ENCODE assay signal across 19 cellular contexts in the genomic region with DNA sequence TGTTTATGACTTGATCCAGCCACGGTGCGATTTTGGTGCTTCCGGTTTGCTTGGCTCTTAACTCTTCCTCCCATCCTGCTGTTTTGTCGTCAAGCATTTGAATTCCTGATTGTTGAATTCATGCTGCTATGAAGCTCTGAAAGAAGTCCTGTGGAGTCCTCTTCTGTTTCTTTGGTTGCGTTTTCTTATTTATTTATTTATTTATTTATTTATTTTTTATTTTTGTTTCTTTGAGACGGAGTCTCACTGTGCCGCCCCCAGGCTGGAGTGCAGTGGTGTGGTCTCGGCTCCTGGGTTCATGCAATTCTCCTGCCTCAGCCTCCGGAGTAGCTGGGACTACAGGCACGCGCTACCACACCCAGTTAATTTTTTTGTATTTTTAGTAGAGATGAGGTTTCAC. TPM values are rescaled to one million over a fixed set of nuclear protein-coding genes. Genes with fewer than 3 reads are reported as not detected.
DNase-seq lines count a peak whose midpoint lies in the region; ATAC-seq and TF ChIP-seq lines count a peak whose summit lies in the region.
"Had no signal": no experiment of that assay in that cellular context is flagged by ENCODE, and none has a peak within 500 bp of the region (broad histone marks: within the 10 kb centered on the region; RNA-seq: fewer than 3 reads in every experiment).

No MANE protein-coding gene starts in this region.

- no peak overlapping the region for H3K27ac ChIP-seq in Panc1 (ENCODE audit: low read length)
- H3K27ac ChIP-seq in psoas muscle: peak overlapping the region; percentile 81
- H3K27ac ChIP-seq in gastroesophageal sphincter: no peak overlapping the region
- H3K27ac ChIP-seq: A549 had no signal

- no peak for TF ChIP-seq POLR2A in gastroesophageal sphincter (IDR thresholded peaks at IDR 0.05)

- TF ChIP-seq EP300 in gastroesophageal sphincter (IDR thresholded peaks at IDR 0.05): no peak

- no peak overlapping the region for H3K4me3 ChIP-seq in Panc1 (ENCODE audit: low read depth in 2 of 2, low read length in 2 of 2)
- no peak overlapping the region for H3K4me3 ChIP-seq in psoas muscle
- no peak overlapping the region for H3K4me3 ChIP-seq in gastroesophageal sphincter
- H3K4me3 ChIP-seq: A549, Peyer's patch had no signal

- H3K4me3 Mint-ChIP-seq in activated naive CD4-positive, alpha-beta T cell treated with anti-CD3 and anti-CD28 coated beads, Interleukin-2, amount 50 U/mL, for 24 hours: peak overlapping the region; percentile 36
- H3K4me3 Mint-ChIP-seq in stimulated activated memory B cell treated with anti-CD40 and anti-IgM and Interleukin-4, amounts not matched to agents 10 μg/mL and 1 μg/mL and 100 μg/mL, for 72 hours: no peak overlapping the region

- H3K27ac Mint-ChIP-seq in activated naive CD4-positive, alpha-beta T cell treated with anti-CD3 and anti-CD28 coated beads, Interleukin-2, amount 50 U/mL, for 24 hours: peak overlapping the region; percentile 53
- no peak overlapping the region for H3K27ac Mint-ChIP-seq in stimulated activated memory B cell treated with anti-CD40 and anti-IgM and Interleukin-4, amounts not matched to agents 10 μg/mL and 1 μg/mL and 100 μg/mL, for 72 hours

- in situ Hi-C loops in Panc1 (cut with HindIII; ENCODE audit: low pct_unique_long_range_greater_than_20kb, low sequenced_read_pairs): no loop called here

- ATAC-seq in Panc1 (no peak), psoas muscle (no peak), gastroesophageal sphincter (no peak)
- ATAC-seq in stimulated activated memory B cell treated with anti-CD40 and anti-IgM and Interleukin-4, amounts not matched to agents 10 μg/mL and 1 μg/mL and 100 μg/mL, for 72 hours: no peak
- ATAC-seq: A549 had no signal

- TSS peak; percentile 85 for BruUV-seq in Panc1 (replicated peaks; lab: Mats Ljungman, UMichigan)

- H3K4me1 ChIP-seq in Panc1 (ENCODE audit: control insufficient read depth, insufficient read depth, low read length) (peaks cover 15% of the 10 kb centered on the region), psoas muscle (peaks cover 33% of the 10 kb centered on the region), gastroesophageal sphincter (peaks cover 0 to 53% (median 25%) of the 10 kb centered on the region in 3 donors)

- H3K27me3 ChIP-seq in Panc1 (ENCODE audit: control insufficient read depth, insufficient read depth, low read length) (no peaks in the 10 kb centered on the region), psoas muscle (ENCODE audit: insufficient read depth in 3 of 3, low read length in 2 of 3) (no peaks in the 10 kb centered on the region), gastroesophageal sphincter (peaks cover 19% of the 10 kb centered on the region)
- H3K27me3 ChIP-seq: Peyer's patch had no signal

- no peak for DNase-seq in activated naive CD4-positive, alpha-beta T cell treated with anti-CD3 and anti-CD28 coated beads, Interleukin-2, amount 50 U/mL, for 16 hours
- DNase-seq in Panc1 (ENCODE audit: low read depth, low spot score) (no peak), left kidney (ENCODE audit: low read depth, low spot score) (peak; percentile 15), psoas muscle (no peak), NCI-H128 (lab: John Stamatoyannopoulos, UW; ENCODE audit: unreplicated experiment) (no peak)
- DNase-seq: DMS 273 treated with DMSO at 0.1 percent for 48 hours, KBM-7, NCI-H1105, NCI-H187 treated with DMSO at 0.1 percent for 48 hours, NCI-H2171 treated with DMSO at 0.1 percent for 48 hours, NCI-H510A, NCI-H82, Peyer's patch, SHP77 treated with DMSO at 0.1 percent for 48 hours had no signal

- intact Hi-C loops in Panc1 (cut with micrococcal nuclease; ENCODE audit: unreplicated experiment): no loop called here
- intact Hi-C loops in psoas muscle (cut with DNase I): loop anchor here in 1 of 2 donors (5.0 kb wide), 1 partner anchor 51 kb away; no protein-coding TSS in a partner anchor

- WGBS in psoas muscle, 3 donors: 77 to 84% (median 78%) methylated on average over 11 of the region's 11 CpGs
- WGBS in gastroesophageal sphincter (ENCODE audit: low coverage in 1 of 2), 2 donors: 91 to 92% methylated on average over 8 to 9 of the region's 11 CpGs

- POLR2A ChIA-PET in Panc1 (lab: Charles Lee): interaction anchor here (0.6 kb wide), 1 partner anchor 102 kb away, joined by 3 read pairs; the partner anchor contains the start of gene PACS2

- CTCF ChIA-PET in Panc1 (lab: Charles Lee): no interaction called here

- TF ChIP-seq CTCF in Panc1 (IDR thresholded peaks at IDR 0.05): no peak
- no peak for TF ChIP-seq CTCF in psoas muscle (IDR thresholded peaks at IDR 0.05)
- TF ChIP-seq CTCF in gastroesophageal sphincter (IDR thresholded peaks at IDR 0.05): no peak

- H3K9me3 Mint-ChIP-seq in activated naive CD4-positive, alpha-beta T cell treated with anti-CD3 and anti-CD28 coated beads, Interleukin-2, amount 50 U/mL, for 24 hours: no peaks in the 10 kb centered on the region
- no peaks in the 10 kb centered on the region for H3K9me3 Mint-ChIP-seq in stimulated activated memory B cell treated with anti-CD40 and anti-IgM and Interleukin-4, amounts not matched to agents 10 μg/mL and 1 μg/mL and 100 μg/mL, for 72 hours

- H3K36me3 Mint-ChIP-seq in activated naive CD4-positive, alpha-beta T cell treated with anti-CD3 and anti-CD28 coated beads, Interleukin-2, amount 50 U/mL, for 24 hours: no peaks in the 10 kb centered on the region
- no peaks in the 10 kb centered on the region for H3K36me3 Mint-ChIP-seq in stimulated activated memory B cell treated with anti-CD40 and anti-IgM and Interleukin-4, amounts not matched to agents 10 μg/mL and 1 μg/mL and 100 μg/mL, for 72 hours

- peaks cover 4% of the 10 kb centered on the region for H3K27me3 Mint-ChIP-seq in activated naive CD4-positive, alpha-beta T cell treated with anti-CD3 and anti-CD28 coated beads, Interleukin-2, amount 50 U/mL, for 24 hours
- peaks cover 41% of the 10 kb centered on the region for H3K27me3 Mint-ChIP-seq in stimulated activated memory B cell treated with anti-CD40 and anti-IgM and Interleukin-4, amounts not matched to agents 10 μg/mL and 1 μg/mL and 100 μg/mL, for 72 hours

- peaks cover 16% of the 10 kb centered on the region for H3K4me1 Mint-ChIP-seq in activated naive CD4-positive, alpha-beta T cell treated with anti-CD3 and anti-CD28 coated beads, Interleukin-2, amount 50 U/mL, for 24 hours
- peaks cover 25% of the 10 kb centered on the region for H3K4me1 Mint-ChIP-seq in stimulated activated memory B cell treated with anti-CD40 and anti-IgM and Interleukin-4, amounts not matched to agents 10 μg/mL and 1 μg/mL and 100 μg/mL, for 72 hours

- H3K36me3 ChIP-seq in Panc1 (ENCODE audit: control insufficient read depth, insufficient read depth, low read length): peaks cover 5% of the 10 kb centered on the region; the same call in 1 of the 2 replicates
- H3K36me3 ChIP-seq in psoas muscle (ENCODE audit: insufficient read depth in 1 of 2, low read depth in 1 of 2): no peaks in the 10 kb centered on the region
- H3K36me3 ChIP-seq in gastroesophageal sphincter: no peaks in the 10 kb centered on the region
- H3K36me3 ChIP-seq: Peyer's patch had no signal

- H3K9me3 ChIP-seq in Panc1 (ENCODE audit: control insufficient read depth, insufficient read depth, low read depth, low read length): no peaks in the 10 kb centered on the region
- no peaks in the 10 kb centered on the region for H3K9me3 ChIP-seq in psoas muscle
- H3K9me3 ChIP-seq in gastroesophageal sphincter: no peaks in the 10 kb centered on the region
- H3K9me3 ChIP-seq: A549, Peyer's patch had no signal

RNA-seq across cellular contexts. Expression of gene MTA1, which starts 3.0 kb away (rescaled TPM):
- total RNA-seq in Panc1 (2021; ENCODE audit: unreplicated experiment) (105 TPM), psoas muscle (10 to 100 TPM; 41.1 to 48.6 (median 45.1) TPM), gastroesophageal sphincter (10 to 100 TPM; 48.0 to 83.5 (median 58.7) TPM)
- polyA plus RNA-seq in Panc1 (2012; ENCODE audit: insufficient read length): 102 TPM
- 10 to 100 TPM; 22.6 to 32.8 (median 25.5) TPM for polyA plus RNA-seq in psoas muscle

RNA-seq across cellular contexts. Expression of gene TEX22, which starts 18.3 kb away (rescaled TPM):
- total RNA-seq in Panc1 (2021; ENCODE audit: unreplicated experiment): 2.9 TPM
- 0.62 TPM for polyA plus RNA-seq in Panc1 (2012; ENCODE audit: insufficient read length)
- under 1 TPM in 3 of 4 donors, not detected in 1; 0.34 to 0.75 (median 0.39) TPM for total RNA-seq in psoas muscle
- under 1 TPM in 2 of 3 donors, not detected in 1; 0.10 to 0.13 TPM for polyA plus RNA-seq in psoas muscle
- under 1 TPM in 1 of 4 donors, not detected in 3; 0.42 TPM for total RNA-seq in gastroesophageal sphincter
- total RNA-seq: M059J had no signal

RNA-seq across cellular contexts. Expression of gene CRIP2, which starts 58.0 kb away (rescaled TPM):
- 280 TPM for total RNA-seq in Panc1 (2021; ENCODE audit: unreplicated experiment)
- 1,001 TPM for polyA plus RNA-seq in Panc1 (2012; ENCODE audit: insufficient read length)
- total RNA-seq in psoas muscle: 10 to 100 TPM; 23.1 to 46.5 (median 30.2) TPM
- 10 to 100 TPM; 28.5 to 71.8 (median 47.3) TPM for polyA plus RNA-seq in psoas muscle
- total RNA-seq in gastroesophageal sphincter: 100 to 1,000 TPM; 165 to 518 (median 343) TPM
